In genomic region chr7:74452748-74453320, GRCh38 we compare ENCODE assay signal across 8 cellular contexts. TPM values are rescaled to one million over a fixed set of nuclear protein-coding genes. Genes with fewer than 3 reads are reported as not detected.
DNase-seq lines count a peak whose midpoint lies in the region; ATAC-seq and TF ChIP-seq lines count a peak whose summit lies in the region.

No MANE protein-coding gene starts in this region.

- intact Hi-C loops in testis (cut with DNase I; ENCODE audit: low total_unique reads): no loop called here

- H3K4me1 ChIP-seq in lung (ENCODE audit: control insufficient read depth in 2 of 2, insufficient read depth in 2 of 2, low read length in 2 of 2): peaks cover 0 to 8% of the 10 kb centered on the region in 2 donors
- peaks cover 23% of the 10 kb centered on the region for H3K4me1 ChIP-seq in testis

- WGBS in lung, 2 donors: 47 to 49% methylated on average over 11 to 15 of the region's 15 CpGs
- WGBS in testis, 2 donors: 2 to 4% methylated on average over 12 to 15 of the region's 15 CpGs

- ATAC-seq in lung (ENCODE audit: insufficient read depth, low FRiP score): peak; percentile 7
- ATAC-seq in GM19328 (IDR thresholded peaks at IDR 0.05; ENCODE audit: unreplicated experiment): no peak

- peak overlapping the region; percentile 59 to 66 for H3K4me3 ChIP-seq in cardiac fibroblast (replicated peaks in 1 of 2; ENCODE audit: low read depth in 2 of 2, low read length in 2 of 2)
- H3K4me3 ChIP-seq in lung: no peak overlapping the region
- peak overlapping the region; percentile 70 to 89 for H3K4me3 ChIP-seq in testis

- H3K36me3 ChIP-seq in lung (ENCODE audit: control insufficient read depth in 2 of 2, insufficient read depth in 2 of 2, low read length in 2 of 2): no peaks in the 10 kb centered on the region
- H3K36me3 ChIP-seq in testis (ENCODE audit: low read depth, missing control alignments): no peaks in the 10 kb centered on the region

- H3K27ac ChIP-seq in lung (ENCODE audit: low read depth in 1 of 2, low read length in 1 of 2) (peak overlapping the region; percentile 0 to 95), testis (peak overlapping the region; percentile 87 to 92)

- H3K27me3 ChIP-seq in lung (ENCODE audit: control insufficient read depth, insufficient read depth): no peaks in the 10 kb centered on the region
- H3K27me3 ChIP-seq in testis: no peaks in the 10 kb centered on the region

- TF ChIP-seq POLR2A in testis (IDR thresholded peaks at IDR 0.05): no peak

- DNase-seq in ELR (ENCODE audit: low read depth): peak; percentile 68
- peak; percentile 87 for DNase-seq in SK-N-DZ (ENCODE audit: low spot score)
- DNase-seq in cardiac fibroblast (ENCODE audit: low read depth in 2 of 2): peak in 1 of 2 donors; percentile 35
- no peak for DNase-seq in lung (ENCODE audit: low spot score)
- peak; percentile 73 for DNase-seq in testis
- no peak for DNase-seq in amniotic stem cell (lab: John Stamatoyannopoulos, UW)
- no peak for DNase-seq in NCI-H748 (lab: John Stamatoyannopoulos, UW; ENCODE audit: unreplicated experiment)

- no peak for TF ChIP-seq CTCF in cardiac fibroblast (IDR thresholded peaks at IDR 0.05; ENCODE audit: low read depth, low read length)
- no peak for TF ChIP-seq CTCF in lung (IDR thresholded peaks at IDR 0.05; ENCODE audit: control extremely low read depth, extremely low read depth)
- no peak for TF ChIP-seq CTCF in testis (IDR thresholded peaks at IDR 0.05)

- H3K9me3 ChIP-seq in lung (ENCODE audit: control insufficient read depth in 2 of 2, insufficient read depth in 1 of 2, low read length in 1 of 2): no peaks in the 10 kb centered on the region
- H3K9me3 ChIP-seq in testis: no peaks in the 10 kb centered on the region

RNA-seq across cellular contexts. Expression of gene GTF2IRD1, which starts 0.9 kb away (rescaled TPM):
- polyA plus RNA-seq in SK-N-DZ (2014; cell fraction: cytosol; rRNA removed): 22.3 and 24.3 TPM in 2 replicates
- polyA plus RNA-seq in SK-N-DZ (2014; cell fraction: nucleus; rRNA removed): 31.3 and 45.6 TPM in 2 replicates
- total RNA-seq in lung (10 to 100 TPM; 14.4 to 24.1 TPM), testis (10 to 100 TPM; 22.4 to 24.7 TPM)
- polyA plus RNA-seq in lung (10 to 100 TPM in 1 of 2 donors, 1 to 10 TPM in 1; 9.3 to 20.0 TPM), testis (ENCODE audit: insufficient read depth, low read depth, low replicate concordance) (15.1 TPM)

Comparison
In these comparisons a context has a peak if more than half of its experiments do, and no peak if none do; other contexts are left out.
1. DNase-seq: peak in ELR (single experiment), SK-N-DZ (single experiment) and testis (single experiment); none in lung (single experiment), amniotic stem cell (single experiment) and NCI-H748 (single experiment).